ENCODE assay signal across 10 cellular contexts in genomic region chr19:45999653-46000121, GRCh38. TPM values are rescaled to one million over a fixed set of nuclear protein-coding genes. Genes with fewer than 3 reads are reported as not detected.
DNase-seq lines count a peak whose midpoint lies in the region; ATAC-seq and TF ChIP-seq lines count a peak whose summit lies in the region.
"Had no signal": no experiment of that assay in that cellular context is flagged by ENCODE, and none has a peak within 500 bp of the region (broad histone marks: within the 10 kb centered on the region; RNA-seq: fewer than 3 reads in every experiment).

No MANE protein-coding gene starts in this region.

- H3K4me2 ChIP-seq in OCI-LY1 (ENCODE audit: low read length) (peak overlapping the region; percentile 5; the same call in 1 of the 2 replicates), fibroblast of lung (ENCODE audit: extremely low read depth, insufficient read depth, low read length) (no peak overlapping the region), skeletal muscle satellite cell (ENCODE audit: low read length) (peak overlapping the region; percentile 5)

- H3K4me3 ChIP-seq in OCI-LY1 (ENCODE audit: low read depth, low read length, poor library complexity, severe bottlenecking) (no peak overlapping the region), fibroblast of lung (replicated peaks in 1 of 4; ENCODE audit: control extremely low read depth in 1 of 4, insufficient read depth in 1 of 4, low read depth in 3 of 4, low read length in 4 of 4) (peak overlapping the region in 1 of 4 experiments; percentile 7), skeletal muscle satellite cell (ENCODE audit: low read length) (no peak overlapping the region)

- H3K36me3 ChIP-seq in OCI-LY1 (ENCODE audit: insufficient read depth, low read length) (peaks cover 14% of the 10 kb centered on the region), fibroblast of lung (ENCODE audit: control insufficient read depth, insufficient read depth, low read length) (peaks cover 3% of the 10 kb centered on the region), skeletal muscle satellite cell (ENCODE audit: insufficient read depth, low read length) (peaks cover 4% of the 10 kb centered on the region)

- no peaks in the 10 kb centered on the region for H3K9me2 ChIP-seq in OCI-LY1 (ENCODE audit: low read depth, low read length)

- H3K27me3 Mint-ChIP-seq in activated CD4-positive, alpha-beta T cell treated with anti-CD3 and anti-CD28 coated beads, Interleukin-2, amount 10 ng/mL, durations not matched to agents 7 days and 5 days = peaks cover 8% of the 10 kb centered on the region

- H3K27ac Mint-ChIP-seq in activated CD4-positive, alpha-beta T cell treated with anti-CD3 and anti-CD28 coated beads, Interleukin-2, amount 10 ng/mL, durations not matched to agents 7 days and 5 days = no peak overlapping the region

- peak overlapping the region; percentile 14 for H3K4me3 Mint-ChIP-seq in activated CD4-positive, alpha-beta T cell treated with anti-CD3 and anti-CD28 coated beads, Interleukin-2, amount 10 ng/mL, durations not matched to agents 7 days and 5 days

- POLR2A ChIA-PET in activated CD4-positive, alpha-beta T cell treated with anti-CD3 and anti-CD28 coated beads, Interleukin-2, amount 10 ng/mL, durations not matched to agents 7 days and 5 days (lab: Charles Lee) = no interaction called here

- ATAC-seq in GM18870 (IDR thresholded peaks at IDR 0.05; ENCODE audit: unreplicated experiment) = no peak
- no peak for ATAC-seq in GM18498 (IDR thresholded peaks at IDR 0.05; ENCODE audit: unreplicated experiment)

- H3K27ac ChIP-seq in OCI-LY1 (ENCODE audit: low read depth, low read length, poor library complexity, severe bottlenecking) (no peak overlapping the region), fibroblast of lung (ENCODE audit: insufficient read depth, low read length) (no peak overlapping the region)
- H3K27ac ChIP-seq: epithelial cell of prostate had no signal

- H2AFZ ChIP-seq in OCI-LY1 (ENCODE audit: low read length) (no peak overlapping the region), fibroblast of lung (ENCODE audit: low read length) (no peak overlapping the region)

- H3K79me2 ChIP-seq in OCI-LY1 (ENCODE audit: insufficient read depth, low read length) (no peaks in the 10 kb centered on the region), fibroblast of lung (ENCODE audit: control insufficient read depth, insufficient read depth, low read length) (no peaks in the 10 kb centered on the region)

- peaks cover 9% of the 10 kb centered on the region for H3K36me3 Mint-ChIP-seq in activated CD4-positive, alpha-beta T cell treated with anti-CD3 and anti-CD28 coated beads, Interleukin-2, amount 10 ng/mL, durations not matched to agents 7 days and 5 days (ENCODE audit: low read depth)

- TF ChIP-seq CTCF in OCI-LY1 (IDR thresholded peaks at IDR 0.05; ENCODE audit: low read length) (no peak), fibroblast of lung (conservative IDR thresholded peaks at IDR 0.05 in 1 of 2, IDR thresholded peaks at IDR 0.05 in 1 of 2; ENCODE audit: low read depth in 1 of 2, low read length in 2 of 2) (no peak)

- H3K4me1 Mint-ChIP-seq in activated CD4-positive, alpha-beta T cell treated with anti-CD3 and anti-CD28 coated beads, Interleukin-2, amount 10 ng/mL, durations not matched to agents 7 days and 5 days = peaks cover 29% of the 10 kb centered on the region

- no peak for DNase-seq in activated CD4-positive, alpha-beta T cell treated with anti-CD3 and anti-CD28 coated beads, Interleukin-2, amount 10 ng/mL, durations not matched to agents 7 days and 5 days
- no peak for DNase-seq in activated CD4-positive, alpha-beta T cell treated with anti-CD3 and anti-CD28 coated beads for 4 hours
- peak; percentile 34 to 36 for DNase-seq in fibroblast of lung (ENCODE audit: low read depth in 2 of 2)
- DNase-seq in effector CD4-positive, alpha-beta T cell = no peak
- DNase-seq: DND-41 had no signal

- no peaks in the 10 kb centered on the region for H3K9me3 Mint-ChIP-seq in activated CD4-positive, alpha-beta T cell treated with anti-CD3 and anti-CD28 coated beads, Interleukin-2, amount 10 ng/mL, durations not matched to agents 7 days and 5 days

- H3K9ac ChIP-seq in OCI-LY1 (ENCODE audit: low read length) (no peak overlapping the region), fibroblast of lung (ENCODE audit: insufficient read depth, low read length) (no peak overlapping the region), skeletal muscle satellite cell (ENCODE audit: low read depth, low read length) (no peak overlapping the region)

- H3K9me3 ChIP-seq in OCI-LY1 (ENCODE audit: low read length) (no peaks in the 10 kb centered on the region), fibroblast of lung (ENCODE audit: control insufficient read depth, insufficient read depth, low read depth, low read length) (no peaks in the 10 kb centered on the region), skeletal muscle satellite cell (replicated peaks; ENCODE audit: low read length) (no peaks in the 10 kb centered on the region)

- H3K27me3 ChIP-seq in OCI-LY1 (ENCODE audit: insufficient read depth, low read length) (no peaks in the 10 kb centered on the region), fibroblast of lung (ENCODE audit: control insufficient read depth, insufficient read depth, low read length) (no peaks in the 10 kb centered on the region), skeletal muscle satellite cell (ENCODE audit: control insufficient read depth, insufficient read depth, low read length) (no peaks in the 10 kb centered on the region)

- no peaks in the 10 kb centered on the region for H3F3A ChIP-seq in OCI-LY1 (ENCODE audit: insufficient read depth, low read length)

- peaks cover 29% of the 10 kb centered on the region for H3K4me1 ChIP-seq in OCI-LY1 (ENCODE audit: insufficient read depth, low read length, severe bottlenecking)
- no peaks in the 10 kb centered on the region for H3K4me1 ChIP-seq in fibroblast of lung (ENCODE audit: control insufficient read depth, extremely low read depth, insufficient read depth, low read length)
- peaks cover 5% of the 10 kb centered on the region for H3K4me1 ChIP-seq in skeletal muscle satellite cell (ENCODE audit: control insufficient read depth, insufficient read depth, low read length)

- H4K20me1 ChIP-seq in OCI-LY1 (ENCODE audit: insufficient read depth, low read length) (no peaks in the 10 kb centered on the region), fibroblast of lung (ENCODE audit: control insufficient read depth, extremely low read depth, insufficient read depth, low read length) (no peaks in the 10 kb centered on the region)

- CTCF ChIA-PET in activated CD4-positive, alpha-beta T cell treated with anti-CD3 and anti-CD28 coated beads, Interleukin-2, amount 10 ng/mL, durations not matched to agents 7 days and 5 days (lab: Charles Lee) = interaction anchor here (1.2 kb wide), 1 partner anchor 13 kb away, joined by 3 read pairs; no protein-coding TSS in a partner anchor

RNA-seq across cellular contexts. Expression of gene CCDC61, which starts 4.4 kb away (rescaled TPM):
- 10 to 100 TPM; 26.5 to 27.0 TPM for total RNA-seq in activated CD4-positive, alpha-beta T cell treated with anti-CD3 and anti-CD28 coated beads, Interleukin-2, amount 10 ng/mL, durations not matched to agents 7 days and 5 days
- 5.6 and 8.9 TPM in 2 replicates for total RNA-seq in fibroblast of lung
- 4.5 and 5.0 TPM in 2 replicates for polyA plus RNA-seq in fibroblast of lung
- polyA plus RNA-seq in fibroblast of lung (2012) = 7.3 and 10.1 TPM in 2 replicates
- 5.7 and 8.8 TPM in 2 replicates for polyA minus RNA-seq in fibroblast of lung (ENCODE audit: low replicate concordance)
- 4.6 and 5.0 TPM in 2 replicates for total RNA-seq in skeletal muscle satellite cell (2012; rRNA removed)

RNA-seq across cellular contexts. Expression of gene PGLYRP1, which starts 23.2 kb away (rescaled TPM):
- not detected for total RNA-seq in activated CD4-positive, alpha-beta T cell treated with anti-CD3 and anti-CD28 coated beads, Interleukin-2, amount 10 ng/mL, durations not matched to agents 7 days and 5 days
- not detected in 2 replicates for total RNA-seq in fibroblast of lung
- not detected in 2 replicates for polyA plus RNA-seq in fibroblast of lung
- not detected in 2 replicates for polyA plus RNA-seq in fibroblast of lung (2012)
- not detected in 2 replicates for polyA minus RNA-seq in fibroblast of lung (ENCODE audit: low replicate concordance)
- not detected in 2 replicates for total RNA-seq in skeletal muscle satellite cell (2012; rRNA removed)

RNA-seq across cellular contexts. Expression of gene NOVA2, which starts 26.0 kb away (rescaled TPM):
- under 1 TPM; 0.04 to 0.10 TPM for total RNA-seq in activated CD4-positive, alpha-beta T cell treated with anti-CD3 and anti-CD28 coated beads, Interleukin-2, amount 10 ng/mL, durations not matched to agents 7 days and 5 days
- total RNA-seq in fibroblast of lung = not detected in 2 replicates
- polyA plus RNA-seq in fibroblast of lung = 0.01 and 0.03 TPM in 2 replicates
- polyA plus RNA-seq in fibroblast of lung (2012) = 0.03 and 0.12 TPM in 2 replicates
- polyA minus RNA-seq in fibroblast of lung (ENCODE audit: low replicate concordance) = 0.04 TPM in 1 of 2 replicates, not detected in the other
- not detected in 2 replicates for total RNA-seq in skeletal muscle satellite cell (2012; rRNA removed)

RNA-seq across cellular contexts. Expression of gene IGFL4, which starts 41.1 kb away (rescaled TPM):
- not detected for total RNA-seq in activated CD4-positive, alpha-beta T cell treated with anti-CD3 and anti-CD28 coated beads, Interleukin-2, amount 10 ng/mL, durations not matched to agents 7 days and 5 days
- total RNA-seq in fibroblast of lung = not detected in 2 replicates
- polyA plus RNA-seq in fibroblast of lung = not detected in 2 replicates
- polyA plus RNA-seq in fibroblast of lung (2012) = not detected in 2 replicates
- polyA minus RNA-seq in fibroblast of lung (ENCODE audit: low replicate concordance) = not detected in 2 replicates
- total RNA-seq in skeletal muscle satellite cell (2012; rRNA removed) = not detected in 2 replicates

Comparison
In these comparisons a context has a peak if more than half of its experiments do, and no peak if none do; other contexts are left out.
1. DNase-seq: peak in fibroblast of lung (2 of 2); none in activated CD4-positive, alpha-beta T cell treated with anti-CD3 and anti-CD28 coated beads, Interleukin-2, amount 10 ng/mL, durations not matched to agents 7 days and 5 days (single experiment), activated CD4-positive, alpha-beta T cell treated with anti-CD3 and anti-CD28 coated beads for 4 hours (0 of 2) and effector CD4-positive, alpha-beta T cell (single experiment).